In the genomic region with DNA sequence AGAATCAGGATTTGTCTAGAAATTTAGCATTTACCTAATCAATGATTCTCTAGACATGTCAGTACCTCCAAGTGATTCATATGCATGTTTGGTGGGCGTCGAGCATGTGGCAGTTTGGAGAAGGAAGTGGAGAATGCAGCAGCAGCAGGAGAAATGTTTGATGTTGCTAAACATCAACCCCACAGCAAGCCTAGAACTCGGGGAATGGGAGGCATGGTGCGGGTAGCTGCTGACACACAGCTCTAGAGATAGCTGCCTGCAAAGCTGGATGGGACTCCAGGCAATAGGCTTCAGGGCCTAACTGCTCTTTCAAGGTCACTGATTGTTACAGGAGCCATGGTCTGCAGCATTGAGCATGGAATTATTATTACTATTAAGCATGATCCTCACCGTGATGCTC, we compare ENCODE assay signal across 14 cellular contexts.
"Had no signal": no experiment of that assay in that cellular context is flagged by ENCODE, and none has a peak within 500 bp of the region (broad histone marks: within the 10 kb centered on the region; RNA-seq: fewer than 3 reads in every experiment).

No MANE protein-coding gene starts in this region.

- H3K36me3 ChIP-seq: cardiac muscle cell had no signal

- H3K27ac Mint-ChIP-seq: activated T-helper 2 cell treated with anti-CD3 and anti-CD28 coated beads, Interferon-gamma antibody, Interleukin-2, Interleukin-4, amounts not matched to agents 10 μg/mL and 5 μg/mL and 100 μg/mL, durations not matched to agents 14 hours and 24 hours and 36 hours; nephron progenitor cell had no signal

- H3K27me3 ChIP-seq: cardiac muscle cell, esophagus squamous epithelium, testis, upper lobe of left lung had no signal

- H3K9me3 ChIP-seq: esophagus squamous epithelium, testis, upper lobe of left lung had no signal

- H3K27ac ChIP-seq: cardiac muscle cell, esophagus squamous epithelium, testis, upper lobe of left lung had no signal

- DNase-seq: activated naive CD4-positive, alpha-beta T cell treated with anti-CD3 and anti-CD28 coated beads, Interleukin-2, amount 50 U/mL, for 16 hours; amygdala; dermis blood vessel endothelial cell; effector memory CD4-positive, alpha-beta T cell; esophagus squamous epithelium; mesendoderm; nephron progenitor cell; occipital lobe; retina; testis; upper lobe of left lung had no signal

- H3K4me3 Mint-ChIP-seq: nephron progenitor cell had no signal

- H3K9me3 Mint-ChIP-seq: activated T-helper 2 cell treated with anti-CD3 and anti-CD28 coated beads, Interferon-gamma antibody, Interleukin-2, Interleukin-4, amounts not matched to agents 10 μg/mL and 5 μg/mL and 100 μg/mL, durations not matched to agents 14 hours and 24 hours and 36 hours; nephron progenitor cell had no signal

- H3K4me3 ChIP-seq: cardiac muscle cell, esophagus squamous epithelium, testis, upper lobe of left lung had no signal

- ATAC-seq: activated CD4-positive, CD25-positive, alpha-beta regulatory T cell treated with anti-CD3 and anti-CD28 coated beads, Interleukin-2, amount 50 U/mL, for 24 hours had no signal
